In genomic region chr20:37439223-37439933, GRCh38 we compare ENCODE assay signal across 15 cellular contexts.
"Had no signal": no experiment of that assay in that cellular context is flagged by ENCODE, and none has a peak within 500 bp of the region (broad histone marks: within the 10 kb centered on the region; RNA-seq: fewer than 3 reads in every experiment).

No MANE protein-coding gene starts in this region.

- H3K4me1 ChIP-seq: esophagus squamous epithelium, thyroid gland had no signal

- H3K27me3 ChIP-seq: thyroid gland had no signal

- H3K27ac Mint-ChIP-seq: activated naive CD4-positive, alpha-beta T cell treated with anti-CD3 and anti-CD28 coated beads, Interleukin-2, amount 50 U/mL, for 24 hours; mesothelial cell of epicardium; natural killer cell treated with Interleukin-12 subunit alpha and Interleukin-12 subunit beta and Interleukin-15 and Interleukin-18, amount 100 ng/mL, for 72 hours; stimulated activated naive B cell treated with anti-CD40 and anti-IgM and Interleukin-4, amounts not matched to agents 10 μg/mL and 1 μg/mL and 100 μg/mL, for 72 hours; T-helper 1 cell treated with Interleukin-12 subunit alpha and Interleukin-12 subunit beta and Interleukin-4 antibody, amounts not matched to agents 30 μg/mL and 1 μg/mL, for 36 hours had no signal

- H3K4me3 Mint-ChIP-seq: activated naive CD4-positive, alpha-beta T cell treated with anti-CD3 and anti-CD28 coated beads, Interleukin-2, amount 50 U/mL, for 24 hours; mesothelial cell of epicardium; natural killer cell treated with Interleukin-12 subunit alpha and Interleukin-12 subunit beta and Interleukin-15 and Interleukin-18, amount 100 ng/mL, for 72 hours; stimulated activated naive B cell treated with anti-CD40 and anti-IgM and Interleukin-4, amounts not matched to agents 10 μg/mL and 1 μg/mL and 100 μg/mL, for 72 hours; T-helper 1 cell treated with Interleukin-12 subunit alpha and Interleukin-12 subunit beta and Interleukin-4 antibody, amounts not matched to agents 30 μg/mL and 1 μg/mL, for 36 hours had no signal

- H3K9me3 Mint-ChIP-seq: activated naive CD4-positive, alpha-beta T cell treated with anti-CD3 and anti-CD28 coated beads, Interleukin-2, amount 50 U/mL, for 24 hours; mesothelial cell of epicardium; natural killer cell treated with Interleukin-12 subunit alpha and Interleukin-12 subunit beta and Interleukin-15 and Interleukin-18, amount 100 ng/mL, for 72 hours; stimulated activated naive B cell treated with anti-CD40 and anti-IgM and Interleukin-4, amounts not matched to agents 10 μg/mL and 1 μg/mL and 100 μg/mL, for 72 hours; T-helper 1 cell treated with Interleukin-12 subunit alpha and Interleukin-12 subunit beta and Interleukin-4 antibody, amounts not matched to agents 30 μg/mL and 1 μg/mL, for 36 hours had no signal

- H3K36me3 ChIP-seq: esophagus squamous epithelium, thyroid gland had no signal

- H3K4me3 ChIP-seq: esophagus squamous epithelium, lung, thyroid gland had no signal

- ATAC-seq: left lobe of liver; natural killer cell treated with Interleukin-12 subunit alpha and Interleukin-12 subunit beta and Interleukin-15 and Interleukin-18, amount 100 ng/mL, for 72 hours; stimulated activated naive B cell treated with anti-CD40 and anti-IgM and Interleukin-4, amounts not matched to agents 10 μg/mL and 1 μg/mL and 100 μg/mL, for 72 hours had no signal

- H3K4me1 Mint-ChIP-seq: activated naive CD4-positive, alpha-beta T cell treated with anti-CD3 and anti-CD28 coated beads, Interleukin-2, amount 50 U/mL, for 24 hours; mesothelial cell of epicardium; stimulated activated naive B cell treated with anti-CD40 and anti-IgM and Interleukin-4, amounts not matched to agents 10 μg/mL and 1 μg/mL and 100 μg/mL, for 72 hours had no signal

- DNase-seq: activated CD4-positive, alpha-beta T cell treated with anti-CD3 and anti-CD28 coated beads, Interleukin-2, amount 50 U/mL, for 4 hours; activated gamma-delta T cell; dermis blood vessel endothelial cell; effector memory CD4-positive, alpha-beta T cell; esophagus squamous epithelium; retina; stimulated activated naive B cell treated with anti-CD40 and anti-IgM and Interleukin-4, amounts not matched to agents 10 μg/mL and 1 μg/mL and 100 μg/mL, for 72 hours; thyroid gland had no signal

- H3K9me3 ChIP-seq: esophagus squamous epithelium, thyroid gland had no signal

- H3K27ac ChIP-seq: esophagus squamous epithelium, thyroid gland, VCaP had no signal

- H3K36me3 Mint-ChIP-seq: activated naive CD4-positive, alpha-beta T cell treated with anti-CD3 and anti-CD28 coated beads, Interleukin-2, amount 50 U/mL, for 24 hours; mesothelial cell of epicardium; natural killer cell treated with Interleukin-12 subunit alpha and Interleukin-12 subunit beta and Interleukin-15 and Interleukin-18, amount 100 ng/mL, for 72 hours; stimulated activated naive B cell treated with anti-CD40 and anti-IgM and Interleukin-4, amounts not matched to agents 10 μg/mL and 1 μg/mL and 100 μg/mL, for 72 hours had no signal
